In the genomic region with DNA sequence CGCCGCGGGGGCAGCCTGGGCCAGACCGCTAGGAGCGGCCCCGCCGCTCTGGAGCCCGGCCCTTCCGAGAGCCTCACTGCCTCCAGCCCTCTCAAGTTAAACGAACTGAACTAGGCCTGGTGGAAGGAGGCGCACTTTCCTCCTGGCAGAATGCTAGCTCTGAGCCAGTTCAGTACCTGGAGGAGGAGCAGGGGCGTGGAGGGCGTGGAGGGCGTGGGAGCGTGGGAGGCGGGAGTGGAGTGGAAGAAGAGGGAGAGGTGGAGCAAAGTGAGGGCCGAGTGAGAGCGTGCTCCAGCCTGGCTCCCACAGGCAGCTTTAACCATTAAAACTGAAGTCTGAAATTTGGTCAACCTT, we compare ENCODE assay signal across 12 cellular contexts. TPM values are rescaled to one million over a fixed set of nuclear protein-coding genes. Genes with fewer than 3 reads are reported as not detected.
DNase-seq lines count a peak whose midpoint lies in the region; ATAC-seq, FAIRE-seq and TF ChIP-seq lines count a peak whose summit lies in the region.
"Had no signal": no experiment of that assay in that cellular context is flagged by ENCODE, and none has a peak within 500 bp of the region (broad histone marks: within the 10 kb centered on the region; RNA-seq: fewer than 3 reads in every experiment).

No MANE protein-coding gene starts in this region.

- no peak overlapping the region for H2BK5ac ChIP-seq in IMR-90 (ENCODE audit: low read depth, low read length, poor library complexity, severe bottlenecking)

- H3K27me3 ChIP-seq in IMR-90 (ENCODE audit: control insufficient read depth, insufficient read depth, low read length) (peaks cover 37% of the 10 kb centered on the region), endothelial cell of umbilical vein (ENCODE audit: control insufficient read depth in 2 of 2, insufficient read depth in 2 of 2, low read length in 2 of 2) (no peaks in the 10 kb centered on the region), parathyroid adenoma (ENCODE audit: control insufficient read depth, insufficient read depth, low read length) (no peaks in the 10 kb centered on the region)
- H3K27me3 ChIP-seq in effector memory CD4-positive, alpha-beta T cell (replicated peaks; ENCODE audit: control insufficient read depth, insufficient read depth, low read length, poor library complexity, severe bottlenecking): no peaks in the 10 kb centered on the region

- no peaks in the 10 kb centered on the region; the same call in 1 of the 2 replicates for H4K20me1 ChIP-seq in IMR-90 (ENCODE audit: insufficient read depth, low read length)
- no peaks in the 10 kb centered on the region for H4K20me1 ChIP-seq in endothelial cell of umbilical vein (replicated peaks; ENCODE audit: control insufficient read depth, extremely low read depth, insufficient read depth, low read length)

- no peak for FAIRE-seq in endothelial cell of umbilical vein (lab: Jason Lieb, UNC)

- TF ChIP-seq CTCF in IMR-90 (conservative IDR thresholded peaks at IDR 0.05; ENCODE audit: low read depth, low read length): no peak
- TF ChIP-seq CTCF in endothelial cell of umbilical vein (IDR thresholded peaks at IDR 0.05; ENCODE audit: extremely low read depth in 1 of 2, insufficient read depth in 1 of 2, low read depth in 1 of 2, low read length in 2 of 2): no peak
- TF ChIP-seq CTCF in parathyroid adenoma (IDR thresholded peaks at IDR 0.05): no peak

- peak overlapping the region; percentile 64 for H2AFZ ChIP-seq in IMR-90 (replicated peaks; ENCODE audit: low read length, poor library complexity)
- peak overlapping the region; percentile 65 for H2AFZ ChIP-seq in endothelial cell of umbilical vein (ENCODE audit: low read depth, low read length)
- no peak overlapping the region for H2AFZ ChIP-seq in parathyroid adenoma

- no TSS peak for BruUV-seq in IMR-90 (replicated peaks; lab: Mats Ljungman, UMichigan)
- BruUV-seq in endothelial cell of umbilical vein (replicated peaks; lab: Mats Ljungman, UMichigan): no TSS peak

- dilution Hi-C loops in IMR-90 (cut with HindIII; ENCODE audit: low sequenced_read_pairs, unreplicated experiment) (no loop called here), endothelial cell of umbilical vein (cut with MboI; ENCODE audit: extremely low pct_ligation_motif_present, low sequenced_read_pairs) (no loop called here)

- H4K8ac ChIP-seq in IMR-90 (ENCODE audit: low read depth in 2 of 2, low read length in 2 of 2): no peak overlapping the region

- ATAC-seq in IMR-90 (ENCODE audit: low read depth): no peak; the same call in 1 of the 2 replicates

- H4K91ac ChIP-seq in IMR-90 (ENCODE audit: insufficient read depth, low read depth, low read length): no peak overlapping the region

- H3K4ac ChIP-seq in IMR-90 (ENCODE audit: low read depth, low read length): no peak overlapping the region

- H2BK15ac ChIP-seq in IMR-90 (ENCODE audit: low read depth, low read length): no peak overlapping the region

- H4K5ac ChIP-seq in IMR-90 (ENCODE audit: low read depth, low read length): no peak overlapping the region

- TF ChIP-seq POLR2A in IMR-90 (IDR thresholded peaks at IDR 0.05; ENCODE audit: low read depth, low read length) (no peak), endothelial cell of umbilical vein (IDR thresholded peaks at IDR 0.05; ENCODE audit: low read depth, low read length) (no peak)

- H2BK120ac ChIP-seq in IMR-90 (ENCODE audit: low read depth, low read length): no peak overlapping the region

- H2BK20ac ChIP-seq in IMR-90 (ENCODE audit: low read depth, low read length): no peak overlapping the region

- H3K56ac ChIP-seq in IMR-90 (ENCODE audit: extremely low read depth, insufficient read depth, low read length): no peak overlapping the region

- H3K9ac ChIP-seq in IMR-90 (ENCODE audit: low read depth, low read length) (no peak overlapping the region), endothelial cell of umbilical vein (replicated peaks; ENCODE audit: extremely low read depth, insufficient read depth, low read length) (no peak overlapping the region), parathyroid adenoma (no peak overlapping the region)

- no peak overlapping the region for H3K4me2 ChIP-seq in IMR-90 (ENCODE audit: low read depth, low read length)
- no peak overlapping the region for H3K4me2 ChIP-seq in endothelial cell of umbilical vein (ENCODE audit: insufficient read depth, low read length)
- no peak overlapping the region for H3K4me2 ChIP-seq in parathyroid adenoma (ENCODE audit: low read length)

- DNase-seq in IMR-90 (no peak), endothelial cell of umbilical vein (ENCODE audit: low read depth, low spot score) (no peak), MV-4-11 (lab: John Stamatoyannopoulos, UW) (no peak)
- no peak for DNase-seq in effector memory CD4-positive, alpha-beta T cell
- DNase-seq in stimulated activated CD4-positive, alpha-beta T cell treated with anti-CD3 and anti-CD28 coated beads, Interleukin-2, amount 100 ng/mL, for 24 hours: no peak
- DNase-seq: activated CD4-positive, alpha-beta T cell treated with anti-CD3 and anti-CD28 coated beads, Interleukin-2, amount 50 U/mL, for 4 hours; NCI-H2029; SHP77; stimulated activated CD4-positive, alpha-beta T cell treated with anti-CD3 and anti-CD28 coated beads, Interleukin-4, amount 100 ng/mL, for 1 hour had no signal

- no peak overlapping the region for H3K27ac ChIP-seq in IMR-90 (ENCODE audit: insufficient read depth, low read length)
- no peak overlapping the region for H3K27ac ChIP-seq in endothelial cell of umbilical vein (ENCODE audit: insufficient read depth, low read depth, low read length)
- peak overlapping the region; percentile 8 for H3K27ac ChIP-seq in parathyroid adenoma
- no peak overlapping the region for H3K27ac ChIP-seq in effector memory CD4-positive, alpha-beta T cell (ENCODE audit: insufficient read depth, low read length, poor library complexity, severe bottlenecking)
- H3K27ac ChIP-seq: ascending aorta, foreskin keratinocyte had no signal

- in situ Hi-C loops in IMR-90 (cut with MboI; ENCODE audit: low sequenced_read_pairs): no loop called here

- no peaks in the 10 kb centered on the region for H3K79me1 ChIP-seq in IMR-90 (ENCODE audit: low read depth in 1 of 2, low read length in 2 of 2)

- H3K4me3 ChIP-seq in IMR-90 (ENCODE audit: insufficient read depth, low read depth, low read length) (no peak overlapping the region), endothelial cell of umbilical vein (replicated peaks in 1 of 3; ENCODE audit: insufficient read depth in 1 of 3, low read depth in 1 of 3, low read length in 3 of 3) (no peak overlapping the region), parathyroid adenoma (ENCODE audit: low read depth, low read length) (no peak overlapping the region)
- H3K4me3 ChIP-seq in effector memory CD4-positive, alpha-beta T cell (ENCODE audit: insufficient read depth, low read depth, low read length, poor library complexity, severe bottlenecking): no peak overlapping the region
- H3K4me3 ChIP-seq: ascending aorta had no signal

- H3K9me1 ChIP-seq in IMR-90 (ENCODE audit: insufficient read depth, low read length) (peaks cover 6% of the 10 kb centered on the region), endothelial cell of umbilical vein (replicated peaks; ENCODE audit: control insufficient read depth, extremely low read depth, insufficient read depth, low read length) (no peaks in the 10 kb centered on the region)

- TF ChIP-seq RAD21 in IMR-90 (IDR thresholded peaks at IDR 0.05; ENCODE audit: low read length): no peak

- H3K4me1 ChIP-seq in IMR-90 (ENCODE audit: control insufficient read depth, insufficient read depth, low read length) (no peaks in the 10 kb centered on the region), endothelial cell of umbilical vein (ENCODE audit: control insufficient read depth, extremely low read depth, insufficient read depth, low read length) (peaks cover 60% of the 10 kb centered on the region), parathyroid adenoma (no peaks in the 10 kb centered on the region)
- H3K4me1 ChIP-seq in effector memory CD4-positive, alpha-beta T cell (ENCODE audit: control insufficient read depth, insufficient read depth, low read length, poor library complexity, severe bottlenecking): peaks cover 42% of the 10 kb centered on the region

- no peak overlapping the region for H3K18ac ChIP-seq in IMR-90 (ENCODE audit: low read depth, low read length)

- H3K9me3 ChIP-seq in IMR-90 (ENCODE audit: control insufficient read depth, insufficient read depth, low read length) (no peaks in the 10 kb centered on the region), endothelial cell of umbilical vein (replicated peaks; ENCODE audit: control insufficient read depth, insufficient read depth, low read length) (no peaks in the 10 kb centered on the region), parathyroid adenoma (ENCODE audit: control insufficient read depth, low read length) (no peaks in the 10 kb centered on the region)
- no peaks in the 10 kb centered on the region for H3K9me3 ChIP-seq in effector memory CD4-positive, alpha-beta T cell (ENCODE audit: control insufficient read depth, low read length)
- H3K9me3 ChIP-seq: ascending aorta had no signal

- no peak overlapping the region for H2AK9ac ChIP-seq in IMR-90 (replicated peaks; ENCODE audit: low read depth, low read length, poor library complexity)

- POLR2A ChIA-PET in IMR-90 (lab: Charles Lee; ENCODE audit: unreplicated experiment): no interaction called here
- POLR2A ChIA-PET in endothelial cell of umbilical vein (lab: Charles Lee): no interaction called here

- peak overlapping the region; percentile 28; the same call in 1 of the 2 replicates for H2AK5ac ChIP-seq in IMR-90 (ENCODE audit: low read depth, low read length)

- no peaks in the 10 kb centered on the region for H3K36me3 ChIP-seq in IMR-90 (ENCODE audit: control insufficient read depth, insufficient read depth, low read length)
- H3K36me3 ChIP-seq in endothelial cell of umbilical vein (ENCODE audit: control insufficient read depth in 2 of 2, extremely low read depth in 1 of 2, insufficient read depth in 2 of 2, low read length in 2 of 2): peaks cover 0 to 3% of the 10 kb centered on the region in 2 experiments
- no peaks in the 10 kb centered on the region for H3K36me3 ChIP-seq in parathyroid adenoma (ENCODE audit: control insufficient read depth, insufficient read depth, low read length)
- H3K36me3 ChIP-seq in effector memory CD4-positive, alpha-beta T cell (ENCODE audit: control insufficient read depth, insufficient read depth, low read length): no peaks in the 10 kb centered on the region
- H3K36me3 ChIP-seq: ascending aorta had no signal

- H3K79me2 ChIP-seq in endothelial cell of umbilical vein (ENCODE audit: control insufficient read depth, insufficient read depth, low read length): no peaks in the 10 kb centered on the region
- H3K79me2 ChIP-seq in parathyroid adenoma: no peaks in the 10 kb centered on the region

- no peak overlapping the region for H3K23ac ChIP-seq in IMR-90 (ENCODE audit: low read depth, low read length)

- H3K14ac ChIP-seq in IMR-90 (replicated peaks; ENCODE audit: low read depth, low read length): no peak overlapping the region

- 22% methylated on average over 10 of the region's 18 CpGs; no CpG with 5 or more reads in 1 of the 2 experiments for WGBS in IMR-90 (ENCODE audit: extremely low coverage in 2 of 2, insufficient read length in 1 of 2), 2 experiments

- CTCF ChIA-PET in IMR-90 (lab: Yijun Ruan, JAX): no interaction called here
- CTCF ChIA-PET in endothelial cell of umbilical vein (lab: Charles Lee): interaction anchor here (1.3 to 1.7 kb wide), 4 partner anchors 8 to 120 kb away, joined by 4 to 9 read pairs (median 6); a partner anchor contains a TSS

- intact Hi-C loops in IMR-90 (cut with micrococcal nuclease): no loop called here
- intact Hi-C loops in endothelial cell of umbilical vein (cut with micrococcal nuclease): no loop called here

RNA-seq across cellular contexts. Expression of a gene that starts 5.3 kb away (rescaled TPM):
- total RNA-seq in IMR-90 (2012; rRNA removed): 0.18 and 0.28 TPM in 2 replicates
- 2.3 TPM in 2 replicates for polyA plus RNA-seq in IMR-90 (2012; rRNA removed)
- 0.10 and 0.38 TPM in 2 replicates for polyA plus RNA-seq in IMR-90 (2012; cell fraction: cytosol; rRNA removed)
- polyA plus RNA-seq in IMR-90 (2012; cell fraction: nucleus; rRNA removed; ENCODE audit: low replicate concordance): 26.7 and 90.3 TPM in 2 replicates
- 6.2 and 10.5 TPM in 2 replicates for total RNA-seq in endothelial cell of umbilical vein
- 9.1 and 11.7 TPM in 2 replicates for polyA plus RNA-seq in endothelial cell of umbilical vein
- polyA plus RNA-seq in endothelial cell of umbilical vein (2011; cell fraction: cytosol; rRNA removed): 2.1 and 3.0 TPM in 2 replicates
- 79.4 and 81.1 TPM in 2 replicates for polyA plus RNA-seq in endothelial cell of umbilical vein (2011; cell fraction: nucleus; rRNA removed)
- 4.8 and 6.3 TPM in 2 replicates for polyA plus RNA-seq in endothelial cell of umbilical vein (2012)
- 4.9 and 12.2 TPM in 2 replicates for polyA minus RNA-seq in endothelial cell of umbilical vein
- 6.6 TPM for polyA minus RNA-seq in endothelial cell of umbilical vein (2011; cell fraction: cytosol; rRNA and poly(A)+ RNA removed)
- 9.5 and 11.0 TPM in 2 replicates for polyA minus RNA-seq in endothelial cell of umbilical vein (2011; cell fraction: nucleus; rRNA and poly(A)+ RNA removed)

RNA-seq across cellular contexts. Expression of a gene that starts 6.6 kb away (rescaled TPM):
- total RNA-seq in IMR-90 (2012; rRNA removed) (0.56 and 0.72 TPM in 2 replicates), endothelial cell of umbilical vein (9.1 and 13.1 TPM in 2 replicates)
- polyA plus RNA-seq in IMR-90 (2012; rRNA removed) (1.7 and 2.0 TPM in 2 replicates), endothelial cell of umbilical vein (5.5 and 7.6 TPM in 2 replicates)
- 0.49 and 0.66 TPM in 2 replicates for polyA plus RNA-seq in IMR-90 (2012; cell fraction: cytosol; rRNA removed)
- 17.9 and 66.1 TPM in 2 replicates for polyA plus RNA-seq in IMR-90 (2012; cell fraction: nucleus; rRNA removed; ENCODE audit: low replicate concordance)
- polyA plus RNA-seq in endothelial cell of umbilical vein (2011; cell fraction: cytosol; rRNA removed): 0.49 and 1.2 TPM in 2 replicates
- 52.9 and 53.1 TPM in 2 replicates for polyA plus RNA-seq in endothelial cell of umbilical vein (2011; cell fraction: nucleus; rRNA removed)
- polyA plus RNA-seq in endothelial cell of umbilical vein (2012): 3.5 and 4.3 TPM in 2 replicates
- 5.9 and 6.8 TPM in 2 replicates for polyA minus RNA-seq in endothelial cell of umbilical vein
- 2.3 TPM for polyA minus RNA-seq in endothelial cell of umbilical vein (2011; cell fraction: cytosol; rRNA and poly(A)+ RNA removed)
- polyA minus RNA-seq in endothelial cell of umbilical vein (2011; cell fraction: nucleus; rRNA and poly(A)+ RNA removed): 15.5 and 16.1 TPM in 2 replicates

RNA-seq across cellular contexts. Expression of a gene that starts 8.8 kb away (rescaled TPM):
- under 0.01 TPM in 2 replicates for total RNA-seq in IMR-90 (2012; rRNA removed)
- 0.19 TPM in 2 replicates for polyA plus RNA-seq in IMR-90 (2012; rRNA removed)
- polyA plus RNA-seq in IMR-90 (2012; cell fraction: cytosol; rRNA removed): 0.06 and 0.14 TPM in 2 replicates
- polyA plus RNA-seq in IMR-90 (2012; cell fraction: nucleus; rRNA removed; ENCODE audit: low replicate concordance): 0.26 and 0.33 TPM in 2 replicates
- 4.6 and 5.2 TPM in 2 replicates for total RNA-seq in endothelial cell of umbilical vein
- polyA plus RNA-seq in endothelial cell of umbilical vein: 7.2 and 14.9 TPM in 2 replicates
- 5.4 and 5.5 TPM in 2 replicates for polyA plus RNA-seq in endothelial cell of umbilical vein (2011; cell fraction: cytosol; rRNA removed)
- polyA plus RNA-seq in endothelial cell of umbilical vein (2011; cell fraction: nucleus; rRNA removed): 14.0 and 14.4 TPM in 2 replicates
- 0.76 and 2.3 TPM in 2 replicates for polyA plus RNA-seq in endothelial cell of umbilical vein (2012)
- 3.0 and 7.3 TPM in 2 replicates for polyA minus RNA-seq in endothelial cell of umbilical vein
- polyA minus RNA-seq in endothelial cell of umbilical vein (2011; cell fraction: cytosol; rRNA and poly(A)+ RNA removed): 5.6 TPM
- polyA minus RNA-seq in endothelial cell of umbilical vein (2011; cell fraction: nucleus; rRNA and poly(A)+ RNA removed): 3.5 and 4.0 TPM in 2 replicates

RNA-seq across cellular contexts. Expression of a gene that starts 16.9 kb away (rescaled TPM):
- 22.5 and 25.8 TPM in 2 replicates for total RNA-seq in IMR-90 (2012; rRNA removed)
- 11.7 and 11.8 TPM in 2 replicates for polyA plus RNA-seq in IMR-90 (2012; rRNA removed)
- 6.1 and 6.8 TPM in 2 replicates for polyA plus RNA-seq in IMR-90 (2012; cell fraction: cytosol; rRNA removed)
- polyA plus RNA-seq in IMR-90 (2012; cell fraction: nucleus; rRNA removed; ENCODE audit: low replicate concordance): 15.1 and 18.3 TPM in 2 replicates
- total RNA-seq in endothelial cell of umbilical vein: 30.9 and 31.0 TPM in 2 replicates
- 16.2 and 16.3 TPM in 2 replicates for polyA plus RNA-seq in endothelial cell of umbilical vein
- 13.0 and 13.1 TPM in 2 replicates for polyA plus RNA-seq in endothelial cell of umbilical vein (2011; cell fraction: cytosol; rRNA removed)
- 58.1 and 63.4 TPM in 2 replicates for polyA plus RNA-seq in endothelial cell of umbilical vein (2011; cell fraction: nucleus; rRNA removed)
- polyA plus RNA-seq in endothelial cell of umbilical vein (2012): 15.9 and 22.1 TPM in 2 replicates
- 36.0 TPM in 2 replicates for polyA minus RNA-seq in endothelial cell of umbilical vein
- polyA minus RNA-seq in endothelial cell of umbilical vein (2011; cell fraction: cytosol; rRNA and poly(A)+ RNA removed): 31.3 TPM
- polyA minus RNA-seq in endothelial cell of umbilical vein (2011; cell fraction: nucleus; rRNA and poly(A)+ RNA removed): 20.9 and 32.3 TPM in 2 replicates

RNA-seq across cellular contexts. Expression of a gene that starts 17.0 kb away (rescaled TPM):
- 13.1 and 15.8 TPM in 2 replicates for total RNA-seq in IMR-90 (2012; rRNA removed)
- 34.7 and 38.6 TPM in 2 replicates for polyA plus RNA-seq in IMR-90 (2012; rRNA removed)
- 41.5 and 62.4 TPM in 2 replicates for polyA plus RNA-seq in IMR-90 (2012; cell fraction: cytosol; rRNA removed)
- polyA plus RNA-seq in IMR-90 (2012; cell fraction: nucleus; rRNA removed; ENCODE audit: low replicate concordance): 109 and 123 TPM in 2 replicates
- 18.0 and 20.0 TPM in 2 replicates for total RNA-seq in endothelial cell of umbilical vein
- polyA plus RNA-seq in endothelial cell of umbilical vein: 69.5 and 70.2 TPM in 2 replicates
- polyA plus RNA-seq in endothelial cell of umbilical vein (2011; cell fraction: cytosol; rRNA removed): 35.4 and 35.6 TPM in 2 replicates
- 74.9 and 85.8 TPM in 2 replicates for polyA plus RNA-seq in endothelial cell of umbilical vein (2011; cell fraction: nucleus; rRNA removed)
- 23.2 and 25.3 TPM in 2 replicates for polyA plus RNA-seq in endothelial cell of umbilical vein (2012)
- 36.1 and 40.7 TPM in 2 replicates for polyA minus RNA-seq in endothelial cell of umbilical vein
- polyA minus RNA-seq in endothelial cell of umbilical vein (2011; cell fraction: cytosol; rRNA and poly(A)+ RNA removed): 17.3 TPM
- polyA minus RNA-seq in endothelial cell of umbilical vein (2011; cell fraction: nucleus; rRNA and poly(A)+ RNA removed): 12.4 and 15.2 TPM in 2 replicates
